8 cellular contexts compared by ENCODE assay signal in genomic region chr16:47143677-47144558, GRCh38. TPM values are rescaled to one million over a fixed set of nuclear protein-coding genes. Genes with fewer than 3 reads are reported as not detected.
DNase-seq lines count a peak whose midpoint lies in the region; ATAC-seq and TF ChIP-seq lines count a peak whose summit lies in the region.

TSS of gene NETO2 (minus strand) at chr16:47143945. CDS start at chr16:47143612, 333 bp downstream.

- peak within 1 kb of the TSS; percentile 88 for H2AFZ ChIP-seq in SU-DHL-6 (ENCODE audit: low read depth, low read length, severe bottlenecking)

- H3K79me2 ChIP-seq in SU-DHL-6 (ENCODE audit: insufficient read depth, low read length): peaks cover 44% of the 10 kb centered on the region

- H3K9me3 ChIP-seq in SU-DHL-6 (ENCODE audit: insufficient read depth, low read length): no peaks in the 10 kb centered on the region
- H3K9me3 ChIP-seq in left ventricle myocardium inferior (replicated peaks): no peaks in the 10 kb centered on the region

- peaks cover 6 to 18% (median 15%) of the 10 kb centered on the region in 3 donors for H3K4me1 Mint-ChIP-seq in IgD-negative memory B cell

- peak within 1 kb of the TSS; percentile 81 for H3K27ac ChIP-seq in SU-DHL-6 (ENCODE audit: low read depth, low read length)
- peak within 1 kb of the TSS; percentile 80 for H3K27ac ChIP-seq in left ventricle myocardium inferior (replicated peaks)

- H3K9me3 Mint-ChIP-seq in IgD-negative memory B cell: no peaks in the 10 kb centered on the region

- peak; percentile 52 for ATAC-seq in GM21619 (IDR thresholded peaks at IDR 0.05; ENCODE audit: unreplicated experiment)

- peak within 1 kb of the TSS; percentile 84 to 95 (median 92) for H3K4me3 Mint-ChIP-seq in IgD-negative memory B cell

- no peaks in the 10 kb centered on the region for H3K36me3 Mint-ChIP-seq in IgD-negative memory B cell

- intact Hi-C loops in left ventricle myocardium inferior (cut with micrococcal nuclease): no loop called here

- peak; percentile 46 for TF ChIP-seq CTCF in SU-DHL-6 (IDR thresholded peaks at IDR 0.05; ENCODE audit: insufficient read depth, low read length, poor library complexity, severe bottlenecking)
- TF ChIP-seq CTCF in left ventricle myocardium inferior (IDR thresholded peaks at IDR 0.05; ENCODE audit: borderline replicate concordance): peak; percentile 67

- peak within 1 kb of the TSS; percentile 95 for H3K4me3 ChIP-seq in SU-DHL-6 (ENCODE audit: insufficient read depth, low read length, poor library complexity, severe bottlenecking)
- H3K4me3 ChIP-seq in left ventricle myocardium inferior: peak within 1 kb of the TSS; percentile 74

- H3K27ac Mint-ChIP-seq in IgD-negative memory B cell: peak within 1 kb of the TSS; percentile 69 to 91 (median 89)

- DNase-seq in GDM1 (lab: John Stamatoyannopoulos, UW) (peak; percentile 47), left ventricle myocardium inferior (peak; percentile 48), putamen (ENCODE audit: low spot score) (peak; percentile 54), superior temporal gyrus (ENCODE audit: extremely low spot score) (no peak)
- DNase-seq in activated naive CD8-positive, alpha-beta T cell treated with anti-CD3 and anti-CD28 coated beads, Interleukin-2, amount 50 U/mL, for 16 hours (ENCODE audit: low read depth, low spot score): peak; percentile 25

- no peaks in the 10 kb centered on the region for H3K9me2 ChIP-seq in SU-DHL-6 (replicated peaks; ENCODE audit: insufficient read depth, low read length)

- peaks cover 14% of the 10 kb centered on the region for H4K20me1 ChIP-seq in SU-DHL-6 (ENCODE audit: low read depth, low read length)

- peak within 1 kb of the TSS; percentile 88 for H3K9ac ChIP-seq in SU-DHL-6 (ENCODE audit: low read length)

- H3K36me3 ChIP-seq in SU-DHL-6 (ENCODE audit: low read length): peaks cover 6% of the 10 kb centered on the region; the same call in 1 of the 2 replicates
- no peaks in the 10 kb centered on the region for H3K36me3 ChIP-seq in left ventricle myocardium inferior

- peaks cover 9% of the 10 kb centered on the region for H3F3A ChIP-seq in SU-DHL-6 (ENCODE audit: insufficient read depth)

- peak within 1 kb of the TSS; percentile 83 for H3K4me2 ChIP-seq in SU-DHL-6 (ENCODE audit: low read depth, low read length, poor library complexity, severe bottlenecking)

- peaks cover 26% of the 10 kb centered on the region for H3K4me1 ChIP-seq in left ventricle myocardium inferior

- H3K27me3 ChIP-seq in SU-DHL-6 (ENCODE audit: low read length) (no peaks in the 10 kb centered on the region), left ventricle myocardium inferior (ENCODE audit: low read depth) (no peaks in the 10 kb centered on the region)

- no peaks in the 10 kb centered on the region for H3K27me3 Mint-ChIP-seq in IgD-negative memory B cell

RNA-seq across cellular contexts. Expression of gene NETO2, which starts in this region (rescaled TPM):
- polyA plus RNA-seq in IgD-negative memory B cell: 2.5 TPM
- 4.4 TPM for total RNA-seq in left ventricle myocardium inferior
